In genomic region chr15:24878153-24878552, GRCh38 we compare ENCODE assay signal across 1 cellular context.
TF ChIP-seq lines count a peak whose summit lies in the region.

No MANE protein-coding gene starts in this region.

TF ChIP-seq in HepG2, 621 proteins besides CTCF, POLR2A, EP300 and RAD21 (continued from another document and continues in another):
- TF ChIP-seq ZBTB1 (CRISPR knock-in tag; IDR thresholded peaks at IDR 0.05; ENCODE audit: borderline replicate concordance) = peak; percentile 84; the same call in 1 of the 2 replicates
- peak; percentile 38 for TF ChIP-seq STAG1 (CRISPR knock-in tag; IDR thresholded peaks at IDR 0.05)
- TF ChIP-seq JARID2 (CRISPR knock-in tag; IDR thresholded peaks at IDR 0.05; ENCODE audit: insufficient replicate concordance) = no peak
- peak; percentile 57; the same call in 1 of the 2 replicates for TF ChIP-seq ZSCAN21 (CRISPR knock-in tag; IDR thresholded peaks at IDR 0.05; ENCODE audit: borderline replicate concordance)
- peak; percentile 80; the same call in 1 of the 2 replicates for TF ChIP-seq BRD4 (CRISPR knock-in tag; IDR thresholded peaks at IDR 0.05)
- TF ChIP-seq ZNF362 (CRISPR knock-in tag; IDR thresholded peaks at IDR 0.05; ENCODE audit: borderline replicate concordance) = peak; percentile 33; the same call in 1 of the 2 replicates
- peak in 1 of 2 experiments; percentile 47; a peak in 1 of 4 replicates for TF ChIP-seq REST (IDR thresholded peaks at IDR 0.05; ENCODE audit: borderline replicate concordance in 1 of 2, low read depth in 1 of 2, low read length in 2 of 2)
- TF ChIP-seq BCL3 (CRISPR knock-in tag; IDR thresholded peaks at IDR 0.05) = 0 out of 2 replicates have a peak, but pooled peaks have one; percentile 21
- peak; percentile 76; the same call in 1 of the 2 replicates for TF ChIP-seq ZNF598 (CRISPR knock-in tag; IDR thresholded peaks at IDR 0.05; ENCODE audit: borderline replicate concordance)
- TF ChIP-seq KAT8 (CRISPR knock-in tag; IDR thresholded peaks at IDR 0.05) = peak; percentile 97
- peak; percentile 81 for TF ChIP-seq ZNF224 (CRISPR knock-in tag; IDR thresholded peaks at IDR 0.05)
- no peak for TF ChIP-seq NONO (IDR thresholded peaks at IDR 0.05)
- peak; percentile 78 for TF ChIP-seq NONO (CRISPR knock-in tag; conservative IDR thresholded peaks at IDR 0.05)
- peak; percentile 59; the same call in 1 of the 2 replicates for TF ChIP-seq E2F2 (CRISPR knock-in tag; IDR thresholded peaks at IDR 0.05; ENCODE audit: borderline replicate concordance)
- peak; percentile 58 for TF ChIP-seq ELF3 (CRISPR knock-in tag; IDR thresholded peaks at IDR 0.05)
- TF ChIP-seq CBFB (CRISPR knock-in tag; IDR thresholded peaks at IDR 0.05) = 0 out of 2 replicates have a peak, but pooled peaks have one; percentile 54
- TF ChIP-seq MYC (CRISPR knock-in tag; IDR thresholded peaks at IDR 0.05; ENCODE audit: borderline replicate concordance) = peak; percentile 90
- TF ChIP-seq ZMYM3 (CRISPR knock-in tag; IDR thresholded peaks at IDR 0.05) = peak; percentile 29; the same call in 1 of the 2 replicates
- TF ChIP-seq ZBTB2 (CRISPR knock-in tag; IDR thresholded peaks at IDR 0.05; ENCODE audit: low read depth) = peak; percentile 69
- TF ChIP-seq DMAP1 (CRISPR knock-in tag; IDR thresholded peaks at IDR 0.05) = peak; percentile 76
- peak; percentile 36 for TF ChIP-seq ZNF407 (CRISPR knock-in tag; IDR thresholded peaks at IDR 0.05; ENCODE audit: not compliant biosample characterization)
- TF ChIP-seq HMGXB3 (CRISPR knock-in tag; IDR thresholded peaks at IDR 0.05; ENCODE audit: borderline replicate concordance) = peak; percentile 52; the same call in 1 of the 2 replicates
- 0 out of 2 replicates have a peak, but pooled peaks have one; percentile 38 for TF ChIP-seq UBTF (CRISPR knock-in tag; IDR thresholded peaks at IDR 0.05)
